Comparison of ENCODE assay signal across 1 cellular context in the genomic region with DNA sequence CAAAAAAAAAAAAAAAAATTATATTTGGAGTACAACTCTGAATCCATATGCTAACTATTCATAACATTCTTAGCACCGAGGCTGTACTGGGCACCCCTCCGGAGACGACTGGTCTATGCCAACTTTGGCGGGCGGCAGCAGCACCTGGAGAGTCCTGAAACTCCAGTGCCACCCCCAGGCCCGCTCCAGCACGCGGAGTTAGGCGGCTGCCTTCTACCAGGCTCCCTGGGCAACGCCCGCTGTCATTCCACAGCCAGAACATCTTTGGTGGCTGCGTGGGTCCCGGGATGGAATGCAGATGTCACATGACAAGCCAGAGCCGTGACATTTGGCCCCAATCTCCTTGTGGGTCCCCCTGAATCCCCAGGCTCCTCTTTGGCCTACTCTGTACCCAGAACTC.
TF ChIP-seq lines count a peak whose summit lies in the region.

No MANE protein-coding gene starts in this region.

TF ChIP-seq in HepG2, 621 proteins besides CTCF, POLR2A, EP300 and RAD21:
- TF ChIP-seq, protein P1, sequence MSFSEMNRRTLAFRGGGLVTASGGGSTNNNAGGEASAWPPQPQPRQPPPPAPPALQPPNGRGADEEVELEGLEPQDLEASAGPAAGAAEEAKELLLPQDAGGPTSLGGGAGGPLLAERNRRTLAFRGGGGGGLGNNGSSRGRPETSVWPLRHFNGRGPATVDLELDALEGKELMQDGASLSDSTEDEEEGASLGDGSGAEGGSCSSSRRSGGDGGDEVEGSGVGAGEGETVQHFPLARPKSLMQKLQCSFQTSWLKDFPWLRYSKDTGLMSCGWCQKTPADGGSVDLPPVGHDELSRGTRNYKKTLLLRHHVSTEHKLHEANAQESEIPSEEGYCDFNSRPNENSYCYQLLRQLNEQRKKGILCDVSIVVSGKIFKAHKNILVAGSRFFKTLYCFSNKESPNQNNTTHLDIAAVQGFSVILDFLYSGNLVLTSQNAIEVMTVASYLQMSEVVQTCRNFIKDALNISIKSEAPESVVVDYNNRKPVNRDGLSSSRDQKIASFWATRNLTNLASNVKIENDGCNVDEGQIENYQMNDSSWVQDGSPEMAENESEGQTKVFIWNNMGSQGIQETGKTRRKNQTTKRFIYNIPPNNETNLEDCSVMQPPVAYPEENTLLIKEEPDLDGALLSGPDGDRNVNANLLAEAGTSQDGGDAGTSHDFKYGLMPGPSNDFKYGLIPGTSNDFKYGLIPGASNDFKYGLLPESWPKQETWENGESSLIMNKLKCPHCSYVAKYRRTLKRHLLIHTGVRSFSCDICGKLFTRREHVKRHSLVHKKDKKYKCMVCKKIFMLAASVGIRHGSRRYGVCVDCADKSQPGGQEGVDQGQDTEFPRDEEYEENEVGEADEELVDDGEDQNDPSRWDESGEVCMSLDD (CRISPR knock-in tag; IDR thresholded peaks at IDR 0.05; ENCODE audit: borderline replicate concordance) = no peak
- TF ChIP-seq, protein P2, sequence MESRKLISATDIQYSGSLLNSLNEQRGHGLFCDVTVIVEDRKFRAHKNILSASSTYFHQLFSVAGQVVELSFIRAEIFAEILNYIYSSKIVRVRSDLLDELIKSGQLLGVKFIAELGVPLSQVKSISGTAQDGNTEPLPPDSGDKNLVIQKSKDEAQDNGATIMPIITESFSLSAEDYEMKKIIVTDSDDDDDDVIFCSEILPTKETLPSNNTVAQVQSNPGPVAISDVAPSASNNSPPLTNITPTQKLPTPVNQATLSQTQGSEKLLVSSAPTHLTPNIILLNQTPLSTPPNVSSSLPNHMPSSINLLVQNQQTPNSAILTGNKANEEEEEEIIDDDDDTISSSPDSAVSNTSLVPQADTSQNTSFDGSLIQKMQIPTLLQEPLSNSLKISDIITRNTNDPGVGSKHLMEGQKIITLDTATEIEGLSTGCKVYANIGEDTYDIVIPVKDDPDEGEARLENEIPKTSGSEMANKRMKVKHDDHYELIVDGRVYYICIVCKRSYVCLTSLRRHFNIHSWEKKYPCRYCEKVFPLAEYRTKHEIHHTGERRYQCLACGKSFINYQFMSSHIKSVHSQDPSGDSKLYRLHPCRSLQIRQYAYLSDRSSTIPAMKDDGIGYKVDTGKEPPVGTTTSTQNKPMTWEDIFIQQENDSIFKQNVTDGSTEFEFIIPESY (CRISPR knock-in tag; IDR thresholded peaks at IDR 0.05) = peak; percentile 88
TF ChIP-seq in HepG2: peak in this region for 1.
